ENCODE assay signal across 8 cellular contexts in the genomic region with DNA sequence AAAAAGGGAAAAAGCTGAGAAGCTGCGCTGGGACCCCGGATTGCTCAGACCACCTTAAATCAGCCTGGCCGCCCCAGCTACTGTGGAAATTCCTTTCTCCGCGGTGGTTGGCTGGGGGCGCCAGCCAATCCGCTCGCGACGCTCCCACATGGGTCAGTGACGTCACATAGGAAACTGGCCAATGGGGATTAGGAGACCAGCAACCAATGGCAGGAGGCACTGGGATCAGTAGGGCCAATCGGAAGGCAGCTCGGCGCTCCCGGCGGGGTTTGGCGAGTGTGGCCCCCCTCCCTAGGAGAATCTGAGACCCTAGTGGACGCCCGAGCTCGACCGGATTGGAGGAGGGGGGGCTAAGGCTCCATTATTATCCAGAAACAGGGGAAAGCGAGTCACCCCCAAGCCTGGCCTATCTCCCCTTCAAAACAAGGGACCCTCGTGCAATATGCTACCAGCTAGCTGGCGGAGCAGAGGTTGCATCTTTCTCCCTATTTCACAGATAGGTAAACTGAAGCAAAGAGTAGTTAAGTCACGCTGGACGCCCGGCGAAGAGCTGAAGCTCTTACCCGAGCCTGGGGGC. TPM values are rescaled to one million over a fixed set of nuclear protein-coding genes. Genes with fewer than 3 reads are reported as not detected.
DNase-seq lines count a peak whose midpoint lies in the region; ATAC-seq, FAIRE-seq and TF ChIP-seq lines count a peak whose summit lies in the region.

No MANE protein-coding gene starts in this region.

- H3K9me3 ChIP-seq in Loucy (ENCODE audit: insufficient read depth, low read depth, low read length) (no peaks in the 10 kb centered on the region), RWPE2 (ENCODE audit: severe bottlenecking) (no peaks in the 10 kb centered on the region)

- no peaks in the 10 kb centered on the region for H3K9me3 Mint-ChIP-seq in natural killer cell

- peak overlapping the region; percentile 70 for H3K27ac ChIP-seq in RWPE2 (ENCODE audit: poor library complexity, severe bottlenecking)

- H3K4me3 ChIP-seq in Loucy (ENCODE audit: low read length, poor library complexity, severe bottlenecking): peak overlapping the region; percentile 90
- H3K4me3 ChIP-seq in RWPE2 (ENCODE audit: severe bottlenecking): peak overlapping the region; percentile 35
- H3K4me3 ChIP-seq in fibroblast of pulmonary artery (replicated peaks; ENCODE audit: low read depth, low read length): peak overlapping the region; percentile 63

- peak overlapping the region; percentile 95 for H3K4me3 Mint-ChIP-seq in natural killer cell

- FAIRE-seq in H54 (lab: Jason Lieb, UNC): peak; percentile 68

- intact Hi-C loops in natural killer cell (cut with micrococcal nuclease): loop anchor here (2.0 to 10.0 kb wide), 2 partner anchors 61 to 727 kb away; a partner anchor contains a TSS

- peaks cover 0 to 10% of the 10 kb centered on the region in 2 donors for H3K27me3 Mint-ChIP-seq in natural killer cell (ENCODE audit: low read depth in 2 of 2)

- peak overlapping the region; percentile 99 for H3K4me2 ChIP-seq in Loucy (ENCODE audit: low read depth, low read length, poor library complexity, severe bottlenecking)

- ATAC-seq in RWPE2 (ENCODE audit: low read depth) (peak; percentile 91), natural killer cell (peak; percentile 87 to 96 (median 92))

- H3K79me2 ChIP-seq in Loucy (ENCODE audit: insufficient read depth, low read length): no peaks in the 10 kb centered on the region

- no peaks in the 10 kb centered on the region for H3K36me3 Mint-ChIP-seq in natural killer cell

- H3K4me1 Mint-ChIP-seq in natural killer cell: peaks cover 18 to 31% of the 10 kb centered on the region in 2 donors

- H3K9ac ChIP-seq in Loucy (ENCODE audit: low read depth, low read length, poor library complexity, severe bottlenecking): peak overlapping the region; percentile 89

- no peaks in the 10 kb centered on the region for H3K9me2 ChIP-seq in Loucy (replicated peaks; ENCODE audit: low read depth, low read length)

- H3F3A ChIP-seq in Loucy (ENCODE audit: low read depth): no peaks in the 10 kb centered on the region

- TF ChIP-seq POLR2A in H54 (IDR thresholded peaks at IDR 0.05; ENCODE audit: low read depth, low read length): no peak

- H3K27me3 ChIP-seq in Loucy (ENCODE audit: insufficient read depth, low read length, poor library complexity, severe bottlenecking) (no peaks in the 10 kb centered on the region), RWPE2 (ENCODE audit: insufficient read depth, poor library complexity, severe bottlenecking) (no peaks in the 10 kb centered on the region)

- no peak for TF ChIP-seq CTCF in Loucy (conservative IDR thresholded peaks at IDR 0.05; ENCODE audit: low read length)
- no peak for TF ChIP-seq CTCF in RWPE2 (IDR thresholded peaks at IDR 0.05; ENCODE audit: poor library complexity, severe bottlenecking)
- no peak for TF ChIP-seq CTCF in fibroblast of pulmonary artery (IDR thresholded peaks at IDR 0.05; ENCODE audit: low read length, missing control alignments)
- TF ChIP-seq CTCF in natural killer cell (IDR thresholded peaks at IDR 0.05): no peak

- H2AFZ ChIP-seq in Loucy (ENCODE audit: low read length): peak overlapping the region; percentile 95

- H3K27ac Mint-ChIP-seq in natural killer cell: peak overlapping the region; percentile 95

- no peaks in the 10 kb centered on the region for H4K20me1 ChIP-seq in Loucy (ENCODE audit: insufficient read depth, low read length, poor library complexity, severe bottlenecking)

- H3K36me3 ChIP-seq in Loucy (ENCODE audit: insufficient read depth, low read length) (no peaks in the 10 kb centered on the region), RWPE2 (ENCODE audit: low read depth) (no peaks in the 10 kb centered on the region)

- DNase-seq in EH (ENCODE audit: low read depth) (peak; percentile 99), H54 (ENCODE audit: insufficient read length, low spot score) (peak; percentile 100), RWPE2 (ENCODE audit: low spot score) (peak; percentile 97), fibroblast of pulmonary artery (ENCODE audit: low read depth) (peak; percentile 100), natural killer cell (peak; percentile 90)
- DNase-seq in activated effector memory CD4-positive, alpha-beta T cell treated with Interleukin-2 at 50 U/mL for 16 hours: peak; percentile 88
- DNase-seq in stimulated activated naive CD4-positive, alpha-beta T cell (lab: John Stamatoyannopoulos, UW): peak; percentile 85 to 96 (median 94)

- H3K4me1 ChIP-seq in Loucy (ENCODE audit: insufficient read depth, low read length, poor library complexity, severe bottlenecking): peaks cover 16% of the 10 kb centered on the region
- H3K4me1 ChIP-seq in RWPE2 (ENCODE audit: insufficient read depth, poor library complexity, severe bottlenecking): no peaks in the 10 kb centered on the region

RNA-seq across cellular contexts. Expression of a gene that starts 6.5 kb away (rescaled TPM):
- 1 to 10 TPM; 6.1 to 8.8 (median 8.2) TPM for total RNA-seq in natural killer cell

RNA-seq across cellular contexts. Expression of a gene that starts 26.7 kb away (rescaled TPM):
- 1,000 to 10,000 TPM in 1 of 3 donors, 100 to 1,000 TPM in 2; 943 to 1,012 (median 968) TPM for total RNA-seq in natural killer cell

RNA-seq across cellular contexts. Expression of a gene that starts 58.3 kb away (rescaled TPM):
- 1 to 10 TPM in 1 of 3 donors, under 1 TPM in 1, not detected in 1; 0.49 to 2.2 TPM for total RNA-seq in natural killer cell

RNA-seq across cellular contexts. Expression of a gene that starts 58.5 kb away (rescaled TPM):
- total RNA-seq in natural killer cell: under 1 TPM; 0.24 to 0.60 (median 0.29) TPM

Comparison
In these comparisons a context has a peak if more than half of its experiments do, and no peak if none do; other contexts are left out.
1. Peak in every context shown above with its lines: DNase-seq, ATAC-seq, H3K4me3 ChIP-seq and H3K27ac ChIP-seq.
2. H3K4me3 ChIP-seq: peak in every context shown above with its lines; median percentile 90 in Loucy; 63 in fibroblast of pulmonary artery; 35 in RWPE2.